In the genomic region with DNA sequence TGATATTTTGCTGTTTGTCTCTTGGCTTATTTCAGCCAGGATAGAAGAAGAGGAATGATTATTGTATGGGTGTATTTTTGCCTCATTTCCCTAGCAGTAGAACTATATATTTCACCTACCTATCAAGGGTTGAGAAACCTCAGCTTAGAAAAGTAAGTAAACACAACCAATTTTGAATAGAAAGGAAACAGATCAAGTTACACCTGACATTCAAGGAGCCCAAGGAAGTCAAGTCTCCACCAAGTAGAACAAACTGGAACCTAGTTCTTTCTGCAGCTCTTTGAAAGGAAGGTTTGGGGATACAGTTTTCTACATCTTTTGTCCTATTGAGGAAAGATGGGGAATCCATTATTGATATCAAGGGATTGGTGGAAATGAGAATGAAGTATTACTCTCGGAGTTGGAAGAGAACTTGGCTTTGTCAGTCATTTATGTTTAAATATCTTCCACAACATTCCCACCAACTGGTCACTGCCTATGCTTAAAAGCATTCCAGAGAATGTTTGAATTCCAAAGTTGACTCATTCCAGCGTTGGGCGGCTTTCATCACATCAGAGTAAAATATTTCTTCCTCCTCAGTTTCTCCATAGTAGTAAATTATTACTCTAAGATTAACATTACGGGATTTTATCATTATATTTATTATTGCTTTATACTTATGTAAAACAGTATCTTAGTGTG, we compare ENCODE assay signal across 16 cellular contexts.
DNase-seq lines count a peak whose midpoint lies in the region; ATAC-seq, FAIRE-seq and TF ChIP-seq lines count a peak whose summit lies in the region.
"Had no signal": no experiment of that assay in that cellular context is flagged by ENCODE, and none has a peak within 500 bp of the region (broad histone marks: within the 10 kb centered on the region; RNA-seq: fewer than 3 reads in every experiment).

No MANE protein-coding gene starts in this region.

- no peaks in the 10 kb centered on the region for H3K27me3 ChIP-seq in Caco-2 (replicated peaks; ENCODE audit: control insufficient read depth, insufficient read depth, low read length)
- H3K27me3 ChIP-seq in bronchial epithelial cell (ENCODE audit: control insufficient read depth, insufficient read depth, low read length) = no peaks in the 10 kb centered on the region
- H3K27me3 ChIP-seq in gastroesophageal sphincter = no peaks in the 10 kb centered on the region
- H3K27me3 ChIP-seq: ascending aorta had no signal

- no peaks in the 10 kb centered on the region for H3K9me3 Mint-ChIP-seq in Caco-2 (ENCODE audit: unreplicated experiment)
- H3K9me3 Mint-ChIP-seq in activated CD4-positive, alpha-beta memory T cell treated with anti-CD3 and anti-CD28 coated beads for 36 hours = no peaks in the 10 kb centered on the region
- H3K9me3 Mint-ChIP-seq: activated T-cell treated with anti-CD3 and anti-CD28 coated beads, Interleukin-2, amount 50 U/mL, for 72 hours had no signal

- no peak overlapping the region for H3K4me3 Mint-ChIP-seq in Caco-2 (ENCODE audit: unreplicated experiment)
- H3K4me3 Mint-ChIP-seq in activated CD4-positive, alpha-beta memory T cell treated with anti-CD3 and anti-CD28 coated beads for 36 hours = no peak overlapping the region
- H3K4me3 Mint-ChIP-seq: activated T-cell treated with anti-CD3 and anti-CD28 coated beads, Interleukin-2, amount 50 U/mL, for 72 hours had no signal

- ATAC-seq in HG02588 (IDR thresholded peaks at IDR 0.05; ENCODE audit: unreplicated experiment) = no peak
- ATAC-seq in gastroesophageal sphincter = no peak
- ATAC-seq: activated T-cell treated with anti-CD3 and anti-CD28 coated beads, Interleukin-2, amount 50 U/mL, for 72 hours had no signal

- H3K9me3 ChIP-seq in Caco-2 = no peaks in the 10 kb centered on the region
- no peaks in the 10 kb centered on the region for H3K9me3 ChIP-seq in mesodermal cell (ENCODE audit: control insufficient read depth, low read length)
- no peaks in the 10 kb centered on the region for H3K9me3 ChIP-seq in gastroesophageal sphincter
- H3K9me3 ChIP-seq: ascending aorta had no signal

- FAIRE-seq in HTR-8/SVneo (lab: Jason Lieb, UNC) (no peak), bronchial epithelial cell (lab: Jason Lieb, UNC) (peak; percentile 68)
- FAIRE-seq: G401.6, GM18507 had no signal

- POLR2A ChIA-PET in Caco-2 (lab: Charles Lee) = no interaction called here
- POLR2A ChIA-PET in activated CD4-positive, alpha-beta memory T cell treated with anti-CD3 and anti-CD28 coated beads for 36 hours (lab: Charles Lee) = no interaction called here

- peaks cover 31% of the 10 kb centered on the region for H3K4me1 ChIP-seq in Caco-2
- peaks cover 10% of the 10 kb centered on the region for H3K4me1 ChIP-seq in mesodermal cell (ENCODE audit: control insufficient read depth, insufficient read depth, low read length, poor library complexity, severe bottlenecking)
- no peaks in the 10 kb centered on the region for H3K4me1 ChIP-seq in gastroesophageal sphincter
- H3K4me1 ChIP-seq: ascending aorta had no signal

- H3K36me3 ChIP-seq in Caco-2 (ENCODE audit: control insufficient read depth, insufficient read depth, low read length) (no peaks in the 10 kb centered on the region), bronchial epithelial cell (ENCODE audit: control insufficient read depth, insufficient read depth, low read length) (no peaks in the 10 kb centered on the region), mesodermal cell (ENCODE audit: control insufficient read depth, insufficient read depth, low read length) (no peaks in the 10 kb centered on the region), gastroesophageal sphincter (no peaks in the 10 kb centered on the region)
- H3K36me3 ChIP-seq: ascending aorta had no signal

- intact Hi-C loops in Caco-2 (cut with micrococcal nuclease; ENCODE audit: unreplicated experiment) = no loop called here
- intact Hi-C loops in activated CD4-positive, alpha-beta memory T cell treated with anti-CD3 and anti-CD28 coated beads for 36 hours (cut with micrococcal nuclease) = no loop called here

- WGBS in mesodermal cell (ENCODE audit: insufficient coverage in 2 of 2), 2 experiments = no CpG with 5 or more reads among the region's 4 CpGs
- 31 to 36% methylated on average over 4 of the region's 4 CpGs for WGBS in gastroesophageal sphincter (ENCODE audit: low coverage in 1 of 2), 2 donors

- no peak for TF ChIP-seq EP300 in gastroesophageal sphincter (IDR thresholded peaks at IDR 0.05)

- no peaks in the 10 kb centered on the region for H3K4me1 Mint-ChIP-seq in Caco-2 (ENCODE audit: low read depth, unreplicated experiment)
- no peaks in the 10 kb centered on the region for H3K4me1 Mint-ChIP-seq in activated CD4-positive, alpha-beta memory T cell treated with anti-CD3 and anti-CD28 coated beads for 36 hours (ENCODE audit: low read depth)

- H3K27ac ChIP-seq in mesodermal cell (ENCODE audit: low read depth, low read length, severe bottlenecking) (peak overlapping the region; percentile 82), gastroesophageal sphincter (no peak overlapping the region)
- H3K27ac ChIP-seq: ascending aorta, C4-2B had no signal

- DNase-seq in Caco-2 (peak in 1 of 2 experiments; percentile 9), HTR-8/SVneo (ENCODE audit: insufficient read length, low spot score) (peak; percentile 40), bronchial epithelial cell (ENCODE audit: low read depth) (peak; percentile 27), retina (no peak)
- no peak for DNase-seq in activated CD4-positive, alpha-beta memory T cell treated with anti-CD3 and anti-CD28 coated beads for 36 hours
- DNase-seq: activated CD4-positive, alpha-beta T cell treated with anti-CD3 and anti-CD28 coated beads for 4 hours; activated T-cell treated with anti-CD3 and anti-CD28 coated beads, Interleukin-2, amount 50 U/mL, for 72 hours; midbrain; stimulated activated naive CD4-positive, alpha-beta T cell had no signal

- peak overlapping the region; percentile 67 for H3K27ac Mint-ChIP-seq in Caco-2 (ENCODE audit: unreplicated experiment)
- H3K27ac Mint-ChIP-seq in activated CD4-positive, alpha-beta memory T cell treated with anti-CD3 and anti-CD28 coated beads for 36 hours = no peak overlapping the region
- H3K27ac Mint-ChIP-seq: activated T-cell treated with anti-CD3 and anti-CD28 coated beads, Interleukin-2, amount 50 U/mL, for 72 hours had no signal

- no peaks in the 10 kb centered on the region for H3K27me3 Mint-ChIP-seq in Caco-2 (ENCODE audit: insufficient read depth, unreplicated experiment)
- H3K27me3 Mint-ChIP-seq in activated CD4-positive, alpha-beta memory T cell treated with anti-CD3 and anti-CD28 coated beads for 36 hours = no peaks in the 10 kb centered on the region

- no peaks in the 10 kb centered on the region for H3K36me3 Mint-ChIP-seq in Caco-2 (ENCODE audit: insufficient read depth, unreplicated experiment)
- H3K36me3 Mint-ChIP-seq in activated CD4-positive, alpha-beta memory T cell treated with anti-CD3 and anti-CD28 coated beads for 36 hours = no peaks in the 10 kb centered on the region

- no peak overlapping the region for H3K4me3 ChIP-seq in Caco-2 (ENCODE audit: low read depth, low read length)
- no peak overlapping the region for H3K4me3 ChIP-seq in bronchial epithelial cell (ENCODE audit: low read depth, low read length)
- no peak overlapping the region for H3K4me3 ChIP-seq in mesodermal cell (ENCODE audit: extremely low read depth, insufficient read depth, low read length, poor library complexity, severe bottlenecking)
- H3K4me3 ChIP-seq in gastroesophageal sphincter = no peak overlapping the region
- H3K4me3 ChIP-seq: ascending aorta had no signal

- CTCF ChIA-PET in Caco-2 (lab: Charles Lee) = no interaction called here
- CTCF ChIA-PET in activated CD4-positive, alpha-beta memory T cell treated with anti-CD3 and anti-CD28 coated beads for 36 hours (lab: Charles Lee) = no interaction called here

- no TSS peak for BruUV-seq in Caco-2 (replicated peaks; lab: Mats Ljungman, UMichigan)

- no peak for TF ChIP-seq CTCF in Caco-2 (IDR thresholded peaks at IDR 0.05; ENCODE audit: insufficient read depth in 1 of 2, low read depth in 1 of 2, low read length in 1 of 2, severe bottlenecking in 1 of 2, unreplicated experiment in 1 of 2)
- no peak for TF ChIP-seq CTCF in bronchial epithelial cell (IDR thresholded peaks at IDR 0.05; ENCODE audit: insufficient read depth, low read length, severe bottlenecking)
- no peak for TF ChIP-seq CTCF in gastroesophageal sphincter (IDR thresholded peaks at IDR 0.05)

- TF ChIP-seq POLR2A in gastroesophageal sphincter (IDR thresholded peaks at IDR 0.05) = no peak

Comparison
In these comparisons a context has a peak if more than half of its experiments do, and no peak if none do; other contexts are left out.
1. DNase-seq: peak in HTR-8/SVneo (single experiment) and bronchial epithelial cell (single experiment); none in activated CD4-positive, alpha-beta memory T cell treated with anti-CD3 and anti-CD28 coated beads for 36 hours (single experiment) and retina (single experiment).